Comparison of ENCODE assay signal across 10 cellular contexts in genomic region chr10:124911124-124912051, GRCh38. TPM values are rescaled to one million over a fixed set of nuclear protein-coding genes. Genes with fewer than 3 reads are reported as not detected.
DNase-seq lines count a peak whose midpoint lies in the region; ATAC-seq, FAIRE-seq and TF ChIP-seq lines count a peak whose summit lies in the region.
"Had no signal": no experiment of that assay in that cellular context is flagged by ENCODE, and none has a peak within 500 bp of the region (broad histone marks: within the 10 kb centered on the region; RNA-seq: fewer than 3 reads in every experiment).

No MANE protein-coding gene starts in this region.

- H3K36me3 Mint-ChIP-seq in WTC11: no peaks in the 10 kb centered on the region

- 48 to 60% (median 57%) methylated on average over 13 of the region's 13 CpGs for WGBS in small intestine, 3 donors
- 66% methylated on average over 13 of the region's 13 CpGs for WGBS in hepatocyte (ENCODE audit: low lambda C conversion rate, missing lambda C conversion rate)

- no peaks in the 10 kb centered on the region for H4K20me1 ChIP-seq in hepatocyte (ENCODE audit: insufficient read depth, poor library complexity, severe bottlenecking)

- H3K9me3 Mint-ChIP-seq in WTC11: no peaks in the 10 kb centered on the region

- H3K27ac Mint-ChIP-seq in WTC11: no peak overlapping the region

- H2AFZ ChIP-seq in hepatocyte: no peak overlapping the region

- no peaks in the 10 kb centered on the region for H3K9me2 ChIP-seq in hepatocyte (replicated peaks; ENCODE audit: insufficient read depth)

- intact Hi-C loops in left ventricle myocardium superior (cut with micrococcal nuclease): no loop called here

- H3K4me3 Mint-ChIP-seq in WTC11: no peak overlapping the region

- H3K4me2 ChIP-seq in hepatocyte: no peak overlapping the region

- H3K9me3 ChIP-seq in small intestine (ENCODE audit: control insufficient read depth, low read depth) (no peaks in the 10 kb centered on the region), hepatocyte (ENCODE audit: low read depth) (no peaks in the 10 kb centered on the region)
- H3K9me3 ChIP-seq: SJSA1 had no signal

- peak overlapping the region in 1 of 2 donors; percentile 52 for H3K27ac ChIP-seq in small intestine (ENCODE audit: low read depth in 1 of 2, low read length in 1 of 2)
- no peak overlapping the region for H3K27ac ChIP-seq in hepatocyte
- H3K27ac ChIP-seq: SJSA1 had no signal

- ATAC-seq in WTC11 (peak; percentile 47; the same call in 1 of the 2 replicates), left ventricle myocardium superior (peak; percentile 34)

- peaks cover 0 to 3% of the 10 kb centered on the region in 2 donors for H3K4me1 ChIP-seq in small intestine (ENCODE audit: control insufficient read depth in 2 of 2, insufficient read depth in 1 of 2, low read depth in 1 of 2, low read length in 1 of 2)
- H3K4me1 ChIP-seq in hepatocyte (ENCODE audit: insufficient read depth): peaks cover 4% of the 10 kb centered on the region

- DNase-seq in WTC11 (ENCODE audit: low spot score) (no peak), left ventricle myocardium superior (no peak), small intestine (peak; percentile 9), hepatocyte (ENCODE audit: low spot score) (no peak), NCI-H2196 treated with DMSO at 0.1 percent for 48 hours (lab: John Stamatoyannopoulos, UW; ENCODE audit: unreplicated experiment) (no peak), HK-2 (ENCODE audit: unreplicated experiment) (no peak), NCI-H510A treated with DMSO at 0.1 percent for 48 hours (lab: John Stamatoyannopoulos, UW) (no peak)
- DNase-seq: GDM1 had no signal

- H3K27me3 Mint-ChIP-seq in WTC11 (ENCODE audit: low read depth): no peaks in the 10 kb centered on the region

- peaks cover 4% of the 10 kb centered on the region for H3K79me2 ChIP-seq in hepatocyte

- H3K27me3 ChIP-seq in small intestine (ENCODE audit: control insufficient read depth in 2 of 2, insufficient read depth in 2 of 2, low read length in 2 of 2) (no peaks in the 10 kb centered on the region), hepatocyte (no peaks in the 10 kb centered on the region)
- H3K27me3 ChIP-seq: SJSA1 had no signal

- POLR2A ChIA-PET in WTC11 (lab: Charles Lee): no interaction called here

- TF ChIP-seq CTCF in GM12873 (IDR thresholded peaks at IDR 0.05; ENCODE audit: insufficient read depth, low read depth, low read length, missing control alignments): peak; percentile 3
- no peak for TF ChIP-seq CTCF in WTC11 (IDR thresholded peaks at IDR 0.05)
- TF ChIP-seq CTCF in hepatocyte (IDR thresholded peaks at IDR 0.05; ENCODE audit: poor library complexity): no peak

- peaks cover 7% of the 10 kb centered on the region for H3K4me1 Mint-ChIP-seq in WTC11

- no peak for FAIRE-seq in small intestine (lab: Jason Lieb, UNC)

- CTCF ChIA-PET in WTC11 (lab: Charles Lee): no interaction called here

- H3K36me3 ChIP-seq in small intestine (ENCODE audit: control insufficient read depth in 2 of 2, insufficient read depth in 2 of 2, low read length in 2 of 2) (no peaks in the 10 kb centered on the region), hepatocyte (replicated peaks; ENCODE audit: insufficient read depth, low read depth) (no peaks in the 10 kb centered on the region)
- H3K36me3 ChIP-seq: SJSA1 had no signal

- H3K4me3 ChIP-seq in small intestine (ENCODE audit: low read depth in 1 of 2, low read length in 2 of 2) (no peak overlapping the region), hepatocyte (no peak overlapping the region)
- H3K4me3 ChIP-seq: SJSA1 had no signal

TF ChIP-seq in WTC11, 78 proteins besides CTCF, POLR2A, EP300 and RAD21:
- TF ChIP-seq JAZF1 (CRISPR knock-in tag; IDR thresholded peaks at IDR 0.05): no peak
- TF ChIP-seq, protein P1, sequence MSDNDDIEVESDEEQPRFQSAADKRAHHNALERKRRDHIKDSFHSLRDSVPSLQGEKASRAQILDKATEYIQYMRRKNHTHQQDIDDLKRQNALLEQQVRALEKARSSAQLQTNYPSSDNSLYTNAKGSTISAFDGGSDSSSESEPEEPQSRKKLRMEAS (CRISPR knock-in tag; IDR thresholded peaks at IDR 0.05): no peak

RNA-seq across cellular contexts. Expression of gene ZRANB1, which starts 30.5 kb away (rescaled TPM):
- total RNA-seq in WTC11 (2021) (13.9 to 15.9 TPM (median 15.3 TPM) in 3 replicates), left ventricle myocardium superior (25.3 TPM), hepatocyte (25.1 and 30.0 TPM in 2 replicates)
- polyA plus RNA-seq in small intestine (1 to 10 TPM; 6.3 to 9.2 (median 7.1) TPM), hepatocyte (7.9 and 10.7 TPM in 2 replicates)
